7 cellular contexts compared by ENCODE assay signal in genomic region chr17:80877095-80877828, GRCh38.
A peak's percentile ranks its signal among the peaks of the same experiment; 100 is the strongest.
DNase-seq lines count a peak whose midpoint lies in the region; ATAC-seq and TF ChIP-seq lines count a peak whose summit lies in the region.

No MANE protein-coding gene starts in this region.

- H3K27me3 ChIP-seq in smooth muscle cell (ENCODE audit: low read depth), result no peaks in the 10 kb centered on the region

- H3K27me3 Mint-ChIP-seq in natural killer cell treated with Interleukin-12 subunit alpha and Interleukin-12 subunit beta and Interleukin-15 and Interleukin-18, amount 100 ng/mL, for 72 hours, result no peaks in the 10 kb centered on the region

- peak overlapping the region; percentile 80 for H3K4me3 Mint-ChIP-seq in natural killer cell treated with Interleukin-12 subunit alpha and Interleukin-12 subunit beta and Interleukin-15 and Interleukin-18, amount 100 ng/mL, for 72 hours

- no peak overlapping the region for H3K4me2 ChIP-seq in smooth muscle cell

- no peaks in the 10 kb centered on the region for H3K36me3 ChIP-seq in smooth muscle cell (ENCODE audit: low read depth)

- no peaks in the 10 kb centered on the region for H3K79me2 ChIP-seq in smooth muscle cell (ENCODE audit: low read depth)

- H4K20me1 ChIP-seq in smooth muscle cell (ENCODE audit: low read depth), result peaks cover 2% of the 10 kb centered on the region

- no peak for TF ChIP-seq CTCF in smooth muscle cell (IDR thresholded peaks at IDR 0.05; ENCODE audit: borderline replicate concordance, insufficient read depth, poor library complexity, severe bottlenecking)

- H2AFZ ChIP-seq in smooth muscle cell (ENCODE audit: low read depth), result no peak overlapping the region

- 91% methylated on average over 23 of the region's 23 CpGs for WGBS in smooth muscle cell (ENCODE audit: low lambda C conversion rate)

- peaks cover 10% of the 10 kb centered on the region for H3K36me3 Mint-ChIP-seq in natural killer cell treated with Interleukin-12 subunit alpha and Interleukin-12 subunit beta and Interleukin-15 and Interleukin-18, amount 100 ng/mL, for 72 hours

- H3K27ac ChIP-seq in smooth muscle cell (ENCODE audit: low read depth), result no peak overlapping the region

- H3K9ac ChIP-seq in smooth muscle cell (ENCODE audit: low read depth), result no peak overlapping the region

- no peak overlapping the region for H3K4me3 ChIP-seq in smooth muscle cell

- H3K27ac Mint-ChIP-seq in natural killer cell treated with Interleukin-12 subunit alpha and Interleukin-12 subunit beta and Interleukin-15 and Interleukin-18, amount 100 ng/mL, for 72 hours, result peak overlapping the region; percentile 93 to 95

- no peaks in the 10 kb centered on the region for H3K9me3 Mint-ChIP-seq in natural killer cell treated with Interleukin-12 subunit alpha and Interleukin-12 subunit beta and Interleukin-15 and Interleukin-18, amount 100 ng/mL, for 72 hours

- no peaks in the 10 kb centered on the region for H3K9me3 ChIP-seq in smooth muscle cell (replicated peaks; ENCODE audit: low read depth)

- ATAC-seq in GM19351 (IDR thresholded peaks at IDR 0.05; ENCODE audit: unreplicated experiment), result peak; percentile 81
- ATAC-seq in HG03045 (IDR thresholded peaks at IDR 0.05; ENCODE audit: unreplicated experiment), result peak; percentile 69
- peak; percentile 91 to 95 for ATAC-seq in natural killer cell treated with Interleukin-12 subunit alpha and Interleukin-12 subunit beta and Interleukin-15 and Interleukin-18, amount 100 ng/mL, for 72 hours

- peaks cover 28 to 32% of the 10 kb centered on the region in 2 donors for H3K4me1 Mint-ChIP-seq in natural killer cell treated with Interleukin-12 subunit alpha and Interleukin-12 subunit beta and Interleukin-15 and Interleukin-18, amount 100 ng/mL, for 72 hours (ENCODE audit: low read depth in 2 of 2)

- DNase-seq in activated CD4-positive, alpha-beta T cell treated with anti-CD3 and anti-CD28 coated beads, Interleukin-2, amount 50 U/mL, for 24 hours (ENCODE audit: low read depth in 1 of 2, low spot score in 1 of 2), result peak; percentile 60 to 78
- DNase-seq in natural killer cell treated with Interleukin-12 subunit alpha and Interleukin-12 subunit beta and Interleukin-15 and Interleukin-18, amount 100 ng/mL, for 72 hours (ENCODE audit: low spot score), result no peak
- DNase-seq in NCI-H2227 treated with DMSO at 0.1 percent for 48 hours (lab: John Stamatoyannopoulos, UW), result no peak
- DNase-seq in UCSD-AML1 (lab: John Stamatoyannopoulos, UW; ENCODE audit: unreplicated experiment), result no peak
- DNase-seq in smooth muscle cell (lab: John Stamatoyannopoulos, UW; ENCODE audit: unreplicated experiment), result no peak

- H3F3A ChIP-seq in smooth muscle cell (ENCODE audit: low read depth), result peaks cover 6% of the 10 kb centered on the region

- peaks cover 14% of the 10 kb centered on the region for H3K4me1 ChIP-seq in smooth muscle cell (ENCODE audit: low read depth)

Comparison
In these comparisons a context has a peak if more than half of its experiments do, and no peak if none do; other contexts are left out.
1. DNase-seq: peak in activated CD4-positive, alpha-beta T cell treated with anti-CD3 and anti-CD28 coated beads, Interleukin-2, amount 50 U/mL, for 24 hours (2 of 2); none in natural killer cell treated with Interleukin-12 subunit alpha and Interleukin-12 subunit beta and Interleukin-15 and Interleukin-18, amount 100 ng/mL, for 72 hours (single experiment), NCI-H2227 treated with DMSO at 0.1 percent for 48 hours (single experiment), UCSD-AML1 (single experiment) and smooth muscle cell (single experiment).
2. Peak in every context shown above with its lines, with median percentiles within 50 percentile points of each other: ATAC-seq.